Comparison of ENCODE assay signal across 20 cellular contexts in genomic region chrY:8437510-8437909, GRCh38.
A peak's percentile ranks its signal among the peaks of the same experiment; 100 is the strongest.
DNase-seq lines count a peak whose midpoint lies in the region; ATAC-seq and TF ChIP-seq lines count a peak whose summit lies in the region.
"Had no signal": no experiment of that assay in that cellular context is flagged by ENCODE, and none has a peak within 500 bp of the region (broad histone marks: within the 10 kb centered on the region; RNA-seq: fewer than 3 reads in every experiment).

No MANE protein-coding gene starts in this region.

- TF ChIP-seq CTCF in PC-3 (conservative IDR thresholded peaks at IDR 0.05; ENCODE audit: low read depth, low read length) (no peak), neural progenitor cell (IDR thresholded peaks at IDR 0.05) (no peak)

- H3K27ac ChIP-seq in PC-3 (ENCODE audit: low read length) (no peak overlapping the region), neural progenitor cell (no peak overlapping the region)
- H3K27ac ChIP-seq: SJCRH30 had no signal

- no peaks in the 10 kb centered on the region for H3K9me3 ChIP-seq in PC-3 (ENCODE audit: low read length)
- H3K9me3 ChIP-seq in neural progenitor cell (ENCODE audit: low read depth) = no peaks in the 10 kb centered on the region
- H3K9me3 ChIP-seq: SJCRH30 had no signal

- H3K4me1 ChIP-seq in PC-3 (ENCODE audit: insufficient read depth, low read length) = no peaks in the 10 kb centered on the region
- H3K4me1 ChIP-seq in neural progenitor cell = no peaks in the 10 kb centered on the region
- H3K4me1 ChIP-seq: SJCRH30 had no signal

- no peak overlapping the region for H3K27ac Mint-ChIP-seq in activated naive CD4-positive, alpha-beta T cell treated with anti-CD3 and anti-CD28 coated beads, Interleukin-2, amount 50 U/mL, for 72 hours
- no peak overlapping the region for H3K27ac Mint-ChIP-seq in activated T-helper 17 cell treated with anti-CD3 and anti-CD28 coated beads, Interleukin-2, amount 50 U/mL, for 72 hours
- H3K27ac Mint-ChIP-seq in neural progenitor cell = no peak overlapping the region
- H3K27ac Mint-ChIP-seq: CD8-positive, alpha-beta memory T cell; T-helper 1 cell treated with Interleukin-12 subunit alpha and Interleukin-12 subunit beta and Interleukin-4 antibody, amounts not matched to agents 30 μg/mL and 1 μg/mL, for 36 hours had no signal

- intact Hi-C loops in PC-3 (cut with micrococcal nuclease) = no loop called here

- H3F3A ChIP-seq in PC-3 (ENCODE audit: low read length, unreplicated experiment) (no peaks in the 10 kb centered on the region), neural progenitor cell (ENCODE audit: low read depth) (no peaks in the 10 kb centered on the region)

- H3K36me3 Mint-ChIP-seq in activated naive CD4-positive, alpha-beta T cell treated with anti-CD3 and anti-CD28 coated beads, Interleukin-2, amount 50 U/mL, for 72 hours = no peaks in the 10 kb centered on the region
- H3K36me3 Mint-ChIP-seq in activated T-helper 17 cell treated with anti-CD3 and anti-CD28 coated beads, Interleukin-2, amount 50 U/mL, for 72 hours (ENCODE audit: low read depth) = no peaks in the 10 kb centered on the region
- H3K36me3 Mint-ChIP-seq in neural progenitor cell = no peaks in the 10 kb centered on the region
- H3K36me3 Mint-ChIP-seq: CD8-positive, alpha-beta memory T cell had no signal

- DNase-seq in activated naive CD4-positive, alpha-beta T cell treated with anti-CD3 and anti-CD28 coated beads, Interleukin-2, amount 50 U/mL, for 72 hours (ENCODE audit: low spot score in 2 of 2) = no peak
- DNase-seq in activated naive CD4-positive, alpha-beta T cell treated with anti-CD3 and anti-CD28 coated beads, Interleukin-2, amount 50 U/mL, for 16 hours = no peak
- DNase-seq in PC-3 = no peak
- DNase-seq in neural progenitor cell (ENCODE audit: low spot score) = no peak
- DNase-seq: C1 segment of cervical spinal cord; CD8-positive, alpha-beta memory T cell; GOT3; KBM-7; NCI-H1417; NCI-H1930; NCI-H226; NCI-H524; NCI-H82; SJCRH30 had no signal

- CTCF ChIA-PET in PC-3 (lab: Charles Lee) = no interaction called here

- H3K4me3 Mint-ChIP-seq in activated T-helper 17 cell treated with anti-CD3 and anti-CD28 coated beads, Interleukin-2, amount 50 U/mL, for 72 hours = no peak overlapping the region
- H3K4me3 Mint-ChIP-seq in neural progenitor cell = no peak overlapping the region
- H3K4me3 Mint-ChIP-seq: CD8-positive, alpha-beta memory T cell; T-helper 1 cell treated with Interleukin-12 subunit alpha and Interleukin-12 subunit beta and Interleukin-4 antibody, amounts not matched to agents 30 μg/mL and 1 μg/mL, for 36 hours had no signal

- no peak overlapping the region for H2AFZ ChIP-seq in PC-3 (ENCODE audit: low read length)
- H2AFZ ChIP-seq in neural progenitor cell (replicated peaks) = no peak overlapping the region

- H3K27me3 Mint-ChIP-seq in activated T-helper 17 cell treated with anti-CD3 and anti-CD28 coated beads, Interleukin-2, amount 50 U/mL, for 72 hours = no peaks in the 10 kb centered on the region
- H3K27me3 Mint-ChIP-seq in neural progenitor cell (ENCODE audit: insufficient read depth, low read depth) = no peaks in the 10 kb centered on the region
- H3K27me3 Mint-ChIP-seq: CD8-positive, alpha-beta memory T cell had no signal

- no peaks in the 10 kb centered on the region for H3K9me3 Mint-ChIP-seq in activated naive CD4-positive, alpha-beta T cell treated with anti-CD3 and anti-CD28 coated beads, Interleukin-2, amount 50 U/mL, for 72 hours
- no peaks in the 10 kb centered on the region for H3K9me3 Mint-ChIP-seq in activated T-helper 17 cell treated with anti-CD3 and anti-CD28 coated beads, Interleukin-2, amount 50 U/mL, for 72 hours
- no peaks in the 10 kb centered on the region for H3K9me3 Mint-ChIP-seq in neural progenitor cell
- H3K9me3 Mint-ChIP-seq: CD8-positive, alpha-beta memory T cell; T-helper 1 cell treated with Interleukin-12 subunit alpha and Interleukin-12 subunit beta and Interleukin-4 antibody, amounts not matched to agents 30 μg/mL and 1 μg/mL, for 36 hours had no signal

- H3K79me2 ChIP-seq in PC-3 (ENCODE audit: low read length) = no peaks in the 10 kb centered on the region
- H3K79me2 ChIP-seq in neural progenitor cell (ENCODE audit: low read depth) = no peaks in the 10 kb centered on the region

- BruUV-seq in PC-3 (replicated peaks; lab: Mats Ljungman, UMichigan) = no TSS peak

- no peak overlapping the region for H3K4me2 ChIP-seq in PC-3 (ENCODE audit: low read length)
- no peak overlapping the region for H3K4me2 ChIP-seq in neural progenitor cell

- H4K20me1 ChIP-seq in PC-3 (ENCODE audit: low read length) (no peaks in the 10 kb centered on the region), neural progenitor cell (ENCODE audit: low read depth) (no peaks in the 10 kb centered on the region)

- H3K27me3 ChIP-seq in PC-3 (ENCODE audit: low read length) (no peaks in the 10 kb centered on the region), neural progenitor cell (no peaks in the 10 kb centered on the region)
- H3K27me3 ChIP-seq: SJCRH30 had no signal

- H3K4me3 ChIP-seq in PC-3 (ENCODE audit: low read length) (no peak overlapping the region), neural progenitor cell (no peak overlapping the region)
- H3K4me3 ChIP-seq: SJCRH30 had no signal

- H3K9me2 ChIP-seq in PC-3 (replicated peaks; ENCODE audit: low read length) = no peaks in the 10 kb centered on the region

- H3K4me1 Mint-ChIP-seq in activated T-helper 17 cell treated with anti-CD3 and anti-CD28 coated beads, Interleukin-2, amount 50 U/mL, for 72 hours = no peaks in the 10 kb centered on the region
- H3K4me1 Mint-ChIP-seq in neural progenitor cell = no peaks in the 10 kb centered on the region
- H3K4me1 Mint-ChIP-seq: CD8-positive, alpha-beta memory T cell had no signal

- ATAC-seq in activated naive CD4-positive, alpha-beta T cell treated with anti-CD3 and anti-CD28 coated beads, Interleukin-2, amount 50 U/mL, for 72 hours = peak; percentile 68 to 80
- ATAC-seq in GM21423 (IDR thresholded peaks at IDR 0.05; ENCODE audit: unreplicated experiment) (peak; percentile 52), HG02938 (IDR thresholded peaks at IDR 0.05; ENCODE audit: unreplicated experiment) (peak; percentile 62), PC-3 (no peak)
- peak; percentile 77 for ATAC-seq in activated T-helper 17 cell treated with anti-CD3 and anti-CD28 coated beads, Interleukin-2, amount 50 U/mL, for 72 hours (replicated peaks)
- ATAC-seq: HepG2, Panc1 had no signal

- H3K9ac ChIP-seq in PC-3 (ENCODE audit: low read length) (no peak overlapping the region), neural progenitor cell (no peak overlapping the region)

- POLR2A ChIA-PET in PC-3 (lab: Charles Lee; ENCODE audit: unreplicated experiment) = no interaction called here

- H3K36me3 ChIP-seq in PC-3 (ENCODE audit: low read depth, low read length) (no peaks in the 10 kb centered on the region), neural progenitor cell (no peaks in the 10 kb centered on the region)
- H3K36me3 ChIP-seq: SJCRH30 had no signal
